ENCODE assay signal across 10 cellular contexts in the genomic region with DNA sequence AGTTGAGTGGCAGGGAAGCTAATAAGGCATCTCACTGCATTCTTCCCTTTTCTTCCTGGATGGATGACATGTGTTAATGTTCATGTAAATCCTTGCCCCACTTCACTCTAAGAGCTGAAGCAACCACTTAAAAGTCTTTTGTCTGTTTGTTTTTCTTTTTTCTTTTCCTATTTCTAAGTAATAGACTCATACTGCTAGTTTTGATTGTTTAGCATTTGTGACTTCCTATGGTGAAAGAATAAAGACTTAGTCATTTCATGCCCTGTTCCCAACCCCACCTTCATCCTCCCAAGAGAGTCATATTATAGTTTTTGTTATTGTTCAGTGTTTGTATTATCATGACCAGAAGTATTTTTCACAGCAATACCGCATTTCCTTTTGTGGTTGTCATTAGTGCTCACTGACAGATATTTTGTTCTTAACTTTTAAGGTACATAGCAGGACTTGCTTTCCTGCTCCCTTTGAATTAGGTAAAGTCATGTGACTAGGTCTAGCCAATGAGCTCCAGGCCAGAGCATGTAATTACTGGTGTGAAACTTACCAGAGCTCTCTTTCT. TPM values are rescaled to one million over a fixed set of nuclear protein-coding genes. Genes with fewer than 3 reads are reported as not detected.
A peak's percentile ranks its signal among the peaks of the same experiment; 100 is the strongest.
DNase-seq lines count a peak whose midpoint lies in the region; ATAC-seq and TF ChIP-seq lines count a peak whose summit lies in the region.
"Had no signal": no experiment of that assay in that cellular context is flagged by ENCODE, and none has a peak within 500 bp of the region (broad histone marks: within the 10 kb centered on the region; RNA-seq: fewer than 3 reads in every experiment).

No MANE protein-coding gene starts in this region.

- CTCF ChIA-PET in T-cell (lab: Charles Lee): no interaction called here

- intact Hi-C loops in adrenal gland (cut with DNase I): no loop called here

- H3K36me3 Mint-ChIP-seq in T-cell: peaks cover 10% of the 10 kb centered on the region
- peaks cover 4% of the 10 kb centered on the region for H3K36me3 Mint-ChIP-seq in effector memory CD8-positive, alpha-beta T cell (ENCODE audit: insufficient read depth)

- peaks cover 23% of the 10 kb centered on the region for H3K27me3 ChIP-seq in adrenal gland

- H3K9me3 ChIP-seq in adrenal gland (replicated peaks in 1 of 3): peaks cover 0 to 5% (median 0%) of the 10 kb centered on the region in 3 donors

- no peak for TF ChIP-seq CTCF in adrenal gland (IDR thresholded peaks at IDR 0.05)

- WGBS in adrenal gland, 4 donors: 76 to 88% (median 81%) methylated on average over 1 of the region's 1 CpG

- peaks cover 22 to 46% (median 46%) of the 10 kb centered on the region in 3 donors for H3K4me1 Mint-ChIP-seq in T-cell
- peaks cover 45 to 63% of the 10 kb centered on the region in 2 donors for H3K4me1 Mint-ChIP-seq in effector memory CD8-positive, alpha-beta T cell (ENCODE audit: low read depth in 2 of 2)

- no peak overlapping the region for H3K27ac ChIP-seq in adrenal gland

- no peaks in the 10 kb centered on the region for H3K4me1 ChIP-seq in adrenal gland (replicated peaks in 1 of 2)

- peaks cover 4 to 6% of the 10 kb centered on the region in 2 donors for H3K27me3 Mint-ChIP-seq in T-cell
- H3K27me3 Mint-ChIP-seq in effector memory CD8-positive, alpha-beta T cell: no peaks in the 10 kb centered on the region

- H3K4me3 ChIP-seq in adrenal gland: no peak overlapping the region

- peak overlapping the region in 2 of 3 donors; percentile 8 to 31 for H3K4me3 Mint-ChIP-seq in T-cell
- peak overlapping the region; percentile 30 to 75 for H3K4me3 Mint-ChIP-seq in effector memory CD8-positive, alpha-beta T cell

- H3K27ac Mint-ChIP-seq in T-cell: peak overlapping the region; percentile 77 to 82
- H3K27ac Mint-ChIP-seq in effector memory CD8-positive, alpha-beta T cell: peak overlapping the region; percentile 50 to 52

- no peaks in the 10 kb centered on the region for H3K36me3 ChIP-seq in adrenal gland (replicated peaks in 1 of 2)

- DNase-seq in activated effector memory CD4-positive, alpha-beta T cell treated with Interleukin-2 at 50 U/mL for 16 hours: peak; percentile 24
- DNase-seq in activated effector memory CD4-positive, alpha-beta T cell treated with anti-CD3 and anti-CD28 coated beads, Interleukin-2, amount 50 U/mL, for 16 hours: no peak
- DNase-seq in T-cell (peak in 31 of 34 experiments; percentile 11 to 80 (median 48)), smooth muscle cell of the brain vasculature (ENCODE audit: low read depth, low spot score) (peak; percentile 62), adrenal gland (no peak)
- peak; percentile 53 to 62 (median 60) for DNase-seq in effector memory CD8-positive, alpha-beta T cell
- DNase-seq: Calu3, head of caudate nucleus had no signal

- peaks cover 10 to 31% (median 18%) of the 10 kb centered on the region in 3 donors for H3K9me3 Mint-ChIP-seq in T-cell
- peaks cover 12 to 31% of the 10 kb centered on the region in 2 donors for H3K9me3 Mint-ChIP-seq in effector memory CD8-positive, alpha-beta T cell

- no peak for TF ChIP-seq POLR2A in adrenal gland (IDR thresholded peaks at IDR 0.05)

- ATAC-seq in T-cell (replicated peaks in 1 of 4): peak; percentile 84 to 90 (median 88)
- ATAC-seq in effector memory CD8-positive, alpha-beta T cell (replicated peaks): peak; percentile 92
- ATAC-seq in HG03175 (IDR thresholded peaks at IDR 0.05; ENCODE audit: unreplicated experiment): no peak
- ATAC-seq in HG02981 (IDR thresholded peaks at IDR 0.05; ENCODE audit: unreplicated experiment): no peak

- POLR2A ChIA-PET in T-cell (lab: Charles Lee): interaction anchor here in 1 of 2 donors (0.5 kb wide), 1 partner anchor 37 kb away, joined by 3 read pairs; no protein-coding TSS in a partner anchor

RNA-seq across cellular contexts. Expression of gene SPP2, which starts 18.1 kb away (rescaled TPM):
- total RNA-seq in T-cell (not detected), adrenal gland (not detected)
- polyA plus RNA-seq in adrenal gland: not detected
- total RNA-seq: Calu3 had no signal

Comparison
In these comparisons a context has a peak if more than half of its experiments do, and no peak if none do; other contexts are left out.
1. DNase-seq: peak in activated effector memory CD4-positive, alpha-beta T cell treated with Interleukin-2 at 50 U/mL for 16 hours (single experiment), T-cell (31 of 34), effector memory CD8-positive, alpha-beta T cell (3 of 3) and smooth muscle cell of the brain vasculature (single experiment); none in activated effector memory CD4-positive, alpha-beta T cell treated with anti-CD3 and anti-CD28 coated beads, Interleukin-2, amount 50 U/mL, for 16 hours (single experiment) and adrenal gland (0 of 7).
2. ATAC-seq: peak in T-cell (4 of 4) and effector memory CD8-positive, alpha-beta T cell (single experiment); none in HG03175 (single experiment) and HG02981 (single experiment).